In the genomic region with DNA sequence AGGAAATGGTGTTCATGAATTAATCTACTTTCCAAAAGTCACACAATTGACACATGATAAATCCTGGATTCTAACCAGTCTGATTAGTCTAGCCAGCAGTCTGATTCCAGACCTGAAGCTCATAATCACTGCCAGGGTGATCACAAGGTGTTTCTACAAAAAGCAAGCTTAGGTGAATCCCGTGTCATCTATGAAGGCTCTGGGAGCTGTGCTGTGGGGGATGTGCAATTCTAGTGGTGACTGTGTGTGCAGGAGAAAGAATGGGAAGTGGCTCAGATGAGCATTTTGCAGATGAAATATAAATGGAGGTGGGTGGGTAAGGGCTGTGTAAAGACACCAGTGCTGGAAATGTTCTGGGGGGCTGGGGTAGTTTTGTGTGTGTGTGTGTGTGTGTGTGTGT, we compare ENCODE assay signal across 27 cellular contexts. TPM values are rescaled to one million over a fixed set of nuclear protein-coding genes. Genes with fewer than 3 reads are reported as not detected.
"Had no signal": no experiment of that assay in that cellular context is flagged by ENCODE, and none has a peak within 500 bp of the region (broad histone marks: within the 10 kb centered on the region; RNA-seq: fewer than 3 reads in every experiment).

No MANE protein-coding gene starts in this region.

- H3K9me3 ChIP-seq: SK-N-SH had no signal

- DNase-seq: activated CD4-positive, alpha-beta memory T cell treated with anti-CD3 and anti-CD28 coated beads, Interleukin-2, amount 10 ng/mL, durations not matched to agents 7 days and 5 days; activated CD4-positive, alpha-beta T cell treated with anti-CD3 and anti-CD28 coated beads for 36 hours; activated CD4-positive, alpha-beta T cell treated with anti-CD3 and anti-CD28 coated beads, Interleukin-2, amount 50 U/mL, for 1 hour; activated gamma-delta T cell treated with Interleukin-2 at 50 U/mL for 16 hours; activated naive CD4-positive, alpha-beta T cell treated with anti-CD3 and anti-CD28 coated beads, Interleukin-2, amount 10 ng/mL, durations not matched to agents 7 days and 5 days; activated naive CD8-positive, alpha-beta T cell treated with anti-CD3 and anti-CD28 coated beads for 36 hours; activated T-cell treated with anti-CD3 and anti-CD28 coated beads for 4 hours; activated T-cell treated with anti-CD3 and anti-CD28 coated beads, Interleukin-2, amount 50 U/mL, for 48 hours; central memory CD4-positive, alpha-beta T cell; Kasumi-1; KBM-7; NCI-H1092; NCI-H1417; NCI-H1930; NCI-H2107; NCI-H2171 treated with DMSO at 0.1 percent for 48 hours; NCI-H510A treated with DMSO at 0.1 percent for 48 hours; NCI-H69; RPMI8226; SK-N-SH; T-helper 1 cell had no signal

- H3K4me2 ChIP-seq: SK-N-SH had no signal

- H3K27ac ChIP-seq: VCaP had no signal

RNA-seq across cellular contexts. Expression of gene NPPB, which starts 1.8 kb away (rescaled TPM):
- total RNA-seq: activated CD4-positive, alpha-beta memory T cell treated with anti-CD3 and anti-CD28 coated beads, Interleukin-2, amount 10 ng/mL, durations not matched to agents 7 days and 5 days; activated CD4-positive, alpha-beta T cell treated with anti-CD3 and anti-CD28 coated beads for 36 hours; activated CD8-positive, alpha-beta memory T cell treated with anti-CD3 and anti-CD28 coated beads for 36 hours; activated naive CD8-positive, alpha-beta T cell treated with anti-CD3 and anti-CD28 coated beads for 36 hours; activated T-helper 2 cell treated with anti-CD3 and anti-CD28 coated beads, Interferon-gamma antibody, Interleukin-2, Interleukin-4, amounts not matched to agents 10 μg/mL and 5 μg/mL and 100 μg/mL, durations not matched to agents 14 hours and 24 hours and 36 hours; chondrocyte; OCI-LY7; T-helper 2 cell treated with Interferon-gamma antibody and Interleukin-4, amounts not matched to agents 100 ng/mL and 5 ng/mL, for 36 hours had no signal

RNA-seq across cellular contexts. Expression of gene NPPA, which starts 13.0 kb away (rescaled TPM):
- total RNA-seq: activated CD4-positive, alpha-beta memory T cell treated with anti-CD3 and anti-CD28 coated beads, Interleukin-2, amount 10 ng/mL, durations not matched to agents 7 days and 5 days; activated CD4-positive, alpha-beta T cell treated with anti-CD3 and anti-CD28 coated beads for 36 hours; activated CD8-positive, alpha-beta memory T cell treated with anti-CD3 and anti-CD28 coated beads for 36 hours; activated naive CD8-positive, alpha-beta T cell treated with anti-CD3 and anti-CD28 coated beads for 36 hours; activated T-helper 2 cell treated with anti-CD3 and anti-CD28 coated beads, Interferon-gamma antibody, Interleukin-2, Interleukin-4, amounts not matched to agents 10 μg/mL and 5 μg/mL and 100 μg/mL, durations not matched to agents 14 hours and 24 hours and 36 hours; chondrocyte; OCI-LY7; T-helper 2 cell treated with Interferon-gamma antibody and Interleukin-4, amounts not matched to agents 100 ng/mL and 5 ng/mL, for 36 hours had no signal
